26 cellular contexts compared by ENCODE assay signal in genomic region chr3:148856404-148856803, GRCh38. TPM values are rescaled to one million over a fixed set of nuclear protein-coding genes. Genes with fewer than 3 reads are reported as not detected.
"Had no signal": no experiment of that assay in that cellular context is flagged by ENCODE, and none has a peak within 500 bp of the region (broad histone marks: within the 10 kb centered on the region; RNA-seq: fewer than 3 reads in every experiment).

No MANE protein-coding gene starts in this region.

- H3K27me3 ChIP-seq: uterus had no signal

- H3K4me3 ChIP-seq: left ventricle myocardium inferior, lung, mucosa of descending colon, uterus had no signal

- H3K9me3 ChIP-seq: left ventricle myocardium inferior, mucosa of descending colon, uterus had no signal

- H3K36me3 ChIP-seq: left ventricle myocardium inferior, uterus had no signal

- ATAC-seq: mucosa of descending colon; natural killer cell treated with Interleukin-12 subunit alpha and Interleukin-12 subunit beta and Interleukin-15 and Interleukin-18, amount 100 ng/mL, for 72 hours; right cardiac atrium; T-helper 17 cell had no signal

- H3K27ac ChIP-seq: left ventricle myocardium inferior, uterus had no signal

- H3K4me1 ChIP-seq: left ventricle myocardium inferior, uterus had no signal

- DNase-seq: activated CD4-positive, alpha-beta memory T cell treated with anti-CD3 and anti-CD28 coated beads for 36 hours; activated CD4-positive, alpha-beta T cell treated with anti-CD3 and anti-CD28 coated beads, Interleukin-2, amount 10 ng/mL, durations not matched to agents 24 days and 14 days; activated CD4-positive, CD25-positive, alpha-beta regulatory T cell treated with anti-CD3 and anti-CD28 coated beads, Interleukin-2, amount 50 U/mL, for 72 hours; activated CD8-positive, alpha-beta memory T cell treated with anti-CD3 and anti-CD28 coated beads, Interleukin-2, amount 50 U/mL, for 4 hours; activated gamma-delta T cell treated with Interleukin-2 at 50 U/mL for 16 hours; activated naive CD4-positive, alpha-beta T cell treated with anti-CD3 and anti-CD28 coated beads, Interleukin-2, amount 50 U/mL, for 16 hours; activated T-cell treated with anti-CD3 and anti-CD28 coated beads, Interleukin-2, amount 50 U/mL, for 1 hour; dermis blood vessel endothelial cell; effector memory CD4-positive, alpha-beta T cell; foreskin fibroblast; left ventricle myocardium inferior; mesendoderm; mucosa of descending colon; posterior cingulate gyrus; right cardiac atrium; stimulated activated CD4-positive, alpha-beta T cell treated with anti-CD3 and anti-CD28 coated beads, Interleukin-2, amount 100 ng/mL, for 48 hours; stimulated activated naive CD4-positive, alpha-beta T cell treated with Interleukin-2 at 50 U/mL for 16 hours; T-helper 17 cell; T1000 had no signal

RNA-seq across cellular contexts. Expression of gene CPA3, which starts 8.7 kb away (rescaled TPM):
- total RNA-seq: activated CD4-positive, alpha-beta memory T cell treated with anti-CD3 and anti-CD28 coated beads for 36 hours; activated CD4-positive, alpha-beta T cell treated with anti-CD3 and anti-CD28 coated beads, Interleukin-2, amount 10 ng/mL, durations not matched to agents 24 days and 14 days; activated CD8-positive, alpha-beta memory T cell treated with anti-CD3 and anti-CD28 coated beads for 36 hours; bronchial epithelial cell; epithelial cell of proximal tubule; fibroblast of lung had no signal

RNA-seq across cellular contexts. Expression of gene CPB1, which starts 28.8 kb away (rescaled TPM):
- total RNA-seq: activated CD4-positive, alpha-beta memory T cell treated with anti-CD3 and anti-CD28 coated beads for 36 hours; activated CD4-positive, alpha-beta T cell treated with anti-CD3 and anti-CD28 coated beads, Interleukin-2, amount 10 ng/mL, durations not matched to agents 24 days and 14 days; activated CD8-positive, alpha-beta memory T cell treated with anti-CD3 and anti-CD28 coated beads for 36 hours; bronchial epithelial cell; dermis blood vessel endothelial cell; epithelial cell of proximal tubule; fibroblast of lung; left ventricle myocardium inferior; natural killer cell treated with Interleukin-12 subunit alpha and Interleukin-12 subunit beta and Interleukin-15 and Interleukin-18, amount 100 ng/mL, for 72 hours; T-helper 17 cell; uterus had no signal
